28 cellular contexts compared by ENCODE assay signal in the genomic region with DNA sequence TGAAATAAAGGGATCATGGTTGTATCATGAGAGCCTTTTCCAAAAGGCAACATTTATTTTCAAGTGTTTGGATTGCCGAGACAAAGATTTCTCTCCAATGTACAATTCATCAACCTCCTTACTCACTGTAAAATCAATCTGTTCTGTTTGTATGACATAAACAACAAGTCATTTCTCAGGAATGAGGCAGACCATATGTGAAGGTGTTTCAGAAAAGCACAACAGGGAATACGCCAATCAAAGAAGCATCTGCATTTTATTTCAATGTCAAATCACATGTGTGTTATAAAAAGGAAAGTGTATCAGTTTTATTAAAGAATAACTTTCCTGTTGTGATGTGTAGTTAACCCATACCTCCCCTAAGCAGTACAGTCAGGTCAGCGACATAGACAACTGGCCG.
"Had no signal": no experiment of that assay in that cellular context is flagged by ENCODE, and none has a peak within 500 bp of the region (broad histone marks: within the 10 kb centered on the region; RNA-seq: fewer than 3 reads in every experiment).

No MANE protein-coding gene starts in this region.

- H3K27ac ChIP-seq: dorsolateral prefrontal cortex, epithelial cell of prostate, gastrocnemius medialis, heart left ventricle, hepatocyte, left lung, neural progenitor cell, ovary, psoas muscle, sigmoid colon, testis, tibial artery, upper lobe of left lung had no signal

- H3K4me3 ChIP-seq: dorsolateral prefrontal cortex, gastrocnemius medialis, heart left ventricle, hepatocyte, left lung, mucosa of descending colon, neural progenitor cell, ovary, psoas muscle, sigmoid colon, testis, tibial artery, upper lobe of left lung had no signal

- ATAC-seq: esophagus mucosa; gastrocnemius medialis; heart left ventricle; left cardiac atrium; left lung; mucosa of descending colon; natural killer cell treated with Interleukin-12 subunit alpha and Interleukin-12 subunit beta and Interleukin-15 and Interleukin-18, amount 100 ng/mL, for 72 hours; psoas muscle; right cardiac atrium; stimulated activated effector memory CD8-positive, alpha-beta T cell treated with anti-CD3 and anti-CD28 coated beads, Interleukin-12 subunit alpha, Interleukin-12 subunit beta, amount 100 ng/mL, for 72 hours had no signal

- H2AFZ ChIP-seq: hepatocyte, neural progenitor cell had no signal

- H3K4me1 ChIP-seq: gastrocnemius medialis, heart left ventricle, left lung, psoas muscle, sigmoid colon, testis, tibial artery, upper lobe of left lung had no signal

- H3K4me2 ChIP-seq: hepatocyte, neural progenitor cell had no signal

- DNase-seq: dorsolateral prefrontal cortex; effector CD4-positive, alpha-beta T cell; foreskin fibroblast; gastrocnemius medialis; heart left ventricle; left cardiac atrium; left lung; mesenchymal stem cell; mucosa of descending colon; naive B cell; ovary; posterior cingulate gyrus; psoas muscle; right cardiac atrium; sigmoid colon; stimulated activated CD4-positive, alpha-beta T cell treated with anti-CD3 and anti-CD28 coated beads, Interleukin-2, amount 100 ng/mL, for 24 hours; stimulated activated CD4-positive, alpha-beta T cell treated with anti-CD3 and anti-CD28 coated beads, Interleukin-4, amount 100 ng/mL, for 24 hours; stimulated activated naive CD4-positive, alpha-beta T cell treated with Interleukin-2 at 50 U/mL for 16 hours; substantia nigra; testis; tibial artery; upper lobe of left lung had no signal

- H3K27me3 ChIP-seq: gastrocnemius medialis, heart left ventricle, hepatocyte, left lung, neural progenitor cell, ovary, sigmoid colon, testis, tibial artery, upper lobe of left lung had no signal

- H3K9me3 ChIP-seq: gastrocnemius medialis, heart left ventricle, mucosa of descending colon, ovary, psoas muscle, sigmoid colon, testis, tibial artery, upper lobe of left lung had no signal

- H3K36me3 ChIP-seq: gastrocnemius medialis, heart left ventricle, left lung, neural progenitor cell, ovary, sigmoid colon, tibial artery, upper lobe of left lung had no signal

- H3K9ac ChIP-seq: neural progenitor cell had no signal
